Comparison of ENCODE assay signal across 11 cellular contexts in the genomic region with DNA sequence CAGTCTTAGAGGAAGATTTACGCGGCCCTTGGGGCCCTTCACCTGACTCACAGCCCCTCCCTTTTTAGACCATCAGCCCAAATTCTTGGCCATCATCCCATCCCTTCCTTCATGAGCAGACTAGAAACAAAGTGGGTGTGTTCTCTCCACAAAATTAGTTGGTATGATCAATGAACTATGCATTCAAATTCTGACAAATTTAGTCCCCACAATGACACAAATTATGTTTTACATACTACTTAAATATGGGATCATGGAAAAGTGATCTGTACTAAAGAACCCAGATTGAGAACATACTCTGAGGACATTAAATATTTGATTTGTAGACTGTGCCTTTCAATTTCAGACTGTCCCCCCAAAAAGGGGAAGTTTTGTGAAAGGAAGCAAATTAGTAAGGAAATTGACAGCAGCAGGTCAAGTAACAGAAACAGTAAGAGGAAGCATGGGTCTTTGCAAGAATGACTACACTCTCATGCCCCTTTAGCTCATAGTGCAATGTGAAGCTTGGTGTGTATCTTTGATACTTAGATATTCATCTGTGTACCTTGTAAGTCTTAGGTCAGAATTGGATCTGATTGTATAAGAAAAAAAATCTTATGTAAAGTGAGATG. TPM values are rescaled to one million over a fixed set of nuclear protein-coding genes. Genes with fewer than 3 reads are reported as not detected.
A peak's percentile ranks its signal among the peaks of the same experiment; 100 is the strongest.
DNase-seq lines count a peak whose midpoint lies in the region; ATAC-seq and TF ChIP-seq lines count a peak whose summit lies in the region.
"Had no signal": no experiment of that assay in that cellular context is flagged by ENCODE, and none has a peak within 500 bp of the region (broad histone marks: within the 10 kb centered on the region; RNA-seq: fewer than 3 reads in every experiment).

No MANE protein-coding gene starts in this region.

- intact Hi-C loops in ascending aorta (cut with DNase I): no loop called here

- peaks cover 15% of the 10 kb centered on the region for H3K4me1 Mint-ChIP-seq in activated T-helper 17 cell treated with anti-CD3 and anti-CD28 coated beads, Interleukin-2, amount 50 U/mL, for 72 hours

- peak overlapping the region; percentile 18 for H3K27ac Mint-ChIP-seq in activated T-helper 17 cell treated with anti-CD3 and anti-CD28 coated beads, Interleukin-2, amount 50 U/mL, for 72 hours

- H3K27me3 Mint-ChIP-seq in activated T-helper 17 cell treated with anti-CD3 and anti-CD28 coated beads, Interleukin-2, amount 50 U/mL, for 72 hours: no peaks in the 10 kb centered on the region

- peaks cover 18% of the 10 kb centered on the region for H3K36me3 Mint-ChIP-seq in activated T-helper 17 cell treated with anti-CD3 and anti-CD28 coated beads, Interleukin-2, amount 50 U/mL, for 72 hours (ENCODE audit: low read depth)

- DNase-seq in AML-193 (lab: John Stamatoyannopoulos, UW): peak; percentile 89 to 90
- no peak for DNase-seq in anterior cingulate cortex (lab: John Stamatoyannopoulos, UW)
- no peak for DNase-seq in ascending aorta (ENCODE audit: low spot score in 2 of 2)
- no peak for DNase-seq in activated naive CD4-positive, alpha-beta T cell (lab: John Stamatoyannopoulos, UW)
- no peak for DNase-seq in foreskin melanocyte
- DNase-seq: activated effector memory CD4-positive, alpha-beta T cell treated with Interleukin-2 at 50 U/mL for 16 hours; GM23248; head of caudate nucleus had no signal

- H3K27me3 ChIP-seq in ascending aorta: no peaks in the 10 kb centered on the region

- H3K9me3 ChIP-seq in ascending aorta: no peaks in the 10 kb centered on the region

- H3K9me3 Mint-ChIP-seq in activated T-helper 17 cell treated with anti-CD3 and anti-CD28 coated beads, Interleukin-2, amount 50 U/mL, for 72 hours: no peaks in the 10 kb centered on the region

- ATAC-seq in GM19395 (IDR thresholded peaks at IDR 0.05; ENCODE audit: unreplicated experiment) (peak; percentile 36), HG03342 (IDR thresholded peaks at IDR 0.05; ENCODE audit: unreplicated experiment) (peak; percentile 56)
- no peak for ATAC-seq in activated T-helper 17 cell treated with anti-CD3 and anti-CD28 coated beads, Interleukin-2, amount 50 U/mL, for 72 hours (replicated peaks)

- TF ChIP-seq CTCF in ascending aorta (IDR thresholded peaks at IDR 0.05): no peak

- peaks cover 0 to 11% of the 10 kb centered on the region in 2 donors for H3K4me1 ChIP-seq in ascending aorta

- no peak overlapping the region for H3K4me3 Mint-ChIP-seq in activated T-helper 17 cell treated with anti-CD3 and anti-CD28 coated beads, Interleukin-2, amount 50 U/mL, for 72 hours

- H3K27ac ChIP-seq in ascending aorta: no peak overlapping the region
- H3K27ac ChIP-seq: GM23248 had no signal

- H3K4me3 ChIP-seq in ascending aorta: no peak overlapping the region
- H3K4me3 ChIP-seq: GM23248 had no signal

- H3K36me3 ChIP-seq in ascending aorta: no peaks in the 10 kb centered on the region

RNA-seq across cellular contexts. Expression of gene MAPRE2, which starts 2.2 kb away (rescaled TPM):
- 10 to 100 TPM; 31.6 to 32.5 TPM for total RNA-seq in activated T-helper 17 cell treated with anti-CD3 and anti-CD28 coated beads, Interleukin-2, amount 50 U/mL, for 72 hours
- total RNA-seq in ascending aorta: 22.4 TPM

Comparison
In these comparisons a context has a peak if more than half of its experiments do, and no peak if none do; other contexts are left out.
1. DNase-seq: peak in AML-193 (2 of 2); none in anterior cingulate cortex (0 of 58), ascending aorta (0 of 2), activated naive CD4-positive, alpha-beta T cell (0 of 4) and foreskin melanocyte (single experiment).